Comparison of ENCODE assay signal across 8 cellular contexts in genomic region chr1:35120458-35121133, GRCh38. TPM values are rescaled to one million over a fixed set of nuclear protein-coding genes. Genes with fewer than 3 reads are reported as not detected.
DNase-seq lines count a peak whose midpoint lies in the region; ATAC-seq, FAIRE-seq and TF ChIP-seq lines count a peak whose summit lies in the region.

No MANE protein-coding gene starts in this region.

- no peak overlapping the region for H3K9ac ChIP-seq in H1 (replicated peaks in 1 of 4; ENCODE audit: extremely low read depth in 1 of 4, low read depth in 3 of 4, low read length in 3 of 4)

- no peak overlapping the region for H3K56ac ChIP-seq in H1 (replicated peaks; ENCODE audit: insufficient read length, low read depth, low read length)

- no peak overlapping the region for H2BK20ac ChIP-seq in H1 (ENCODE audit: low read length)

- peaks cover 1% of the 10 kb centered on the region for H3K36me3 Mint-ChIP-seq in IgD-negative memory B cell
- H3K36me3 Mint-ChIP-seq in natural killer cell treated with Interleukin-12 subunit alpha and Interleukin-12 subunit beta and Interleukin-15 and Interleukin-18, amount 100 ng/mL, for 72 hours = no peaks in the 10 kb centered on the region

- H4K91ac ChIP-seq in H1 (replicated peaks; ENCODE audit: insufficient read length, low read length) = no peak overlapping the region

- TF ChIP-seq RAD21 in H1 (IDR thresholded peaks at IDR 0.05 in 1 of 2, conservative IDR thresholded peaks at IDR 0.05 in 1 of 2; ENCODE audit: low read depth in 2 of 2, low read length in 2 of 2) = no peak

- peak overlapping the region in 3 of 4 donors; percentile 64 to 82 (median 76) for H3K4me3 Mint-ChIP-seq in IgD-negative memory B cell
- H3K4me3 Mint-ChIP-seq in natural killer cell treated with Interleukin-12 subunit alpha and Interleukin-12 subunit beta and Interleukin-15 and Interleukin-18, amount 100 ng/mL, for 72 hours = peak overlapping the region; percentile 69

- no peak overlapping the region for H3K18ac ChIP-seq in H1 (ENCODE audit: extremely low read depth, low read length)

- no peak for TF ChIP-seq POLR2A in H1 (IDR thresholded peaks at IDR 0.05; ENCODE audit: control extremely low read depth in 1 of 2, low read depth in 2 of 2, low read length in 2 of 2)

- H3K79me1 ChIP-seq in H1 (ENCODE audit: low read depth, low read length) = no peaks in the 10 kb centered on the region

- WGBS in H1 (ENCODE audit: extremely low coverage in 1 of 2, insufficient coverage in 1 of 2, insufficient read length in 1 of 2, insufficient replicate concordance in 2 of 2, low coverage in 1 of 2, low lambda C conversion rate in 2 of 2, missing lambda C conversion rate in 1 of 2), 2 experiments = 89% methylated on average over 36 of the region's 36 CpGs; no CpG with 5 or more reads in 1 of the 2 experiments

- H3K23ac ChIP-seq in H1 (ENCODE audit: insufficient read length) = no peak overlapping the region

- H2AK5ac ChIP-seq in H1 (ENCODE audit: low read depth, low read length) = no peak overlapping the region

- no peaks in the 10 kb centered on the region for H3K23me2 ChIP-seq in H1 (ENCODE audit: low read depth, low read length)

- peaks cover 4% of the 10 kb centered on the region for H3K27me3 Mint-ChIP-seq in IgD-negative memory B cell
- H3K27me3 Mint-ChIP-seq in natural killer cell treated with Interleukin-12 subunit alpha and Interleukin-12 subunit beta and Interleukin-15 and Interleukin-18, amount 100 ng/mL, for 72 hours = no peaks in the 10 kb centered on the region

- H3K4me1 ChIP-seq in H1 (replicated peaks in 1 of 4; ENCODE audit: control insufficient read depth in 3 of 4, insufficient read depth in 4 of 4, low read length in 3 of 4) = no peaks in the 10 kb centered on the region

- no peak for FAIRE-seq in H1 (lab: Jason Lieb, UNC)

- no peak overlapping the region for H2BK12ac ChIP-seq in H1 (ENCODE audit: low read depth, low read length)

- H3K4ac ChIP-seq in H1 (replicated peaks; ENCODE audit: insufficient read length, low read depth, low read length) = no peak overlapping the region

- H4K5ac ChIP-seq in H1 (ENCODE audit: insufficient read length, low read depth, low read length) = no peak overlapping the region

- no peak overlapping the region for H2BK5ac ChIP-seq in H1 (ENCODE audit: low read depth, low read length)

- peak; percentile 85 to 87 for ATAC-seq in natural killer cell treated with Interleukin-12 subunit alpha and Interleukin-12 subunit beta and Interleukin-15 and Interleukin-18, amount 100 ng/mL, for 72 hours
- no peak for ATAC-seq in GM19455 (IDR thresholded peaks at IDR 0.05; ENCODE audit: unreplicated experiment)

- H4K8ac ChIP-seq in H1 (ENCODE audit: extremely low read depth, insufficient read depth, low read length) = no peak overlapping the region

- H2BK15ac ChIP-seq in H1 (ENCODE audit: low read length) = no peak overlapping the region

- POLR2A ChIA-PET in H1 (lab: Charles Lee; ENCODE audit: partially characterized antibody) = interaction anchor here (0.8 to 1.4 kb wide), 3 partner anchors 8 to 415 kb away, joined by 3 read pairs; no protein-coding TSS in a partner anchor

- no peak overlapping the region for H3K27ac ChIP-seq in H1 (ENCODE audit: low read depth, low read length)

- H4K20me1 ChIP-seq in H1 (replicated peaks in 1 of 2; ENCODE audit: control insufficient read depth in 1 of 2, insufficient read depth in 2 of 2, low read length in 2 of 2) = no peaks in the 10 kb centered on the region

- TF ChIP-seq CTCF in H1 (IDR thresholded peaks at IDR 0.05; ENCODE audit: control extremely low read depth in 1 of 3, insufficient read depth in 1 of 3, low read depth in 1 of 3, low read length in 3 of 3) = no peak

- no peak overlapping the region for H3K4me2 ChIP-seq in H1 (ENCODE audit: insufficient read depth in 1 of 2, low read depth in 2 of 2, low read length in 2 of 2)

- peaks cover 0 to 3% (median 2%) of the 10 kb centered on the region in 3 donors for H3K9me3 Mint-ChIP-seq in IgD-negative memory B cell
- H3K9me3 Mint-ChIP-seq in natural killer cell treated with Interleukin-12 subunit alpha and Interleukin-12 subunit beta and Interleukin-15 and Interleukin-18, amount 100 ng/mL, for 72 hours = no peaks in the 10 kb centered on the region

- no peak overlapping the region for H3K14ac ChIP-seq in H1 (ENCODE audit: insufficient read length)

- no peaks in the 10 kb centered on the region for H3K79me2 ChIP-seq in H1 (ENCODE audit: control insufficient read depth in 1 of 2, insufficient read depth in 2 of 2, low read length in 2 of 2)

- no peak overlapping the region for H3K4me3 ChIP-seq in H1 (ENCODE audit: extremely low read depth in 1 of 4, insufficient read depth in 2 of 4, low read depth in 3 of 4, low read length in 4 of 4)

- DNase-seq in DMS53 (lab: John Stamatoyannopoulos, UW) = peak; percentile 77
- peak; percentile 1 to 53 for DNase-seq in H1 (ENCODE audit: low read depth in 1 of 2, low spot score in 2 of 2)
- peak; percentile 70 for DNase-seq in natural killer cell treated with Interleukin-12 subunit alpha and Interleukin-12 subunit beta and Interleukin-15 and Interleukin-18, amount 100 ng/mL, for 72 hours (ENCODE audit: low spot score)
- DNase-seq in amygdala (lab: John Stamatoyannopoulos, UW) = no peak
- no peak for DNase-seq in RKO (ENCODE audit: low spot score)
- no peak for DNase-seq in HuH-7 (ENCODE audit: low spot score)

- H2AFZ ChIP-seq in H1 (ENCODE audit: low read length) = no peak overlapping the region

- H3K36me3 ChIP-seq in H1 (ENCODE audit: control insufficient read depth in 2 of 4, insufficient read depth in 4 of 4, low read length in 3 of 4) = peaks cover 0 to 4% (median 2%) of the 10 kb centered on the region in 4 experiments; a peak in 2 of 8 replicates

- peak overlapping the region in 1 of 3 donors; percentile 2 for H3K27ac Mint-ChIP-seq in IgD-negative memory B cell
- H3K27ac Mint-ChIP-seq in natural killer cell treated with Interleukin-12 subunit alpha and Interleukin-12 subunit beta and Interleukin-15 and Interleukin-18, amount 100 ng/mL, for 72 hours = peak overlapping the region; percentile 18 to 50

- H3K27me3 ChIP-seq in H1 (replicated peaks in 1 of 4; ENCODE audit: control insufficient read depth in 3 of 4, extremely low read depth in 1 of 4, insufficient read depth in 3 of 4, low read length in 3 of 4) = no peaks in the 10 kb centered on the region

- no peak overlapping the region for H2BK120ac ChIP-seq in H1 (replicated peaks; ENCODE audit: low read depth, low read length)

- H3K4me1 Mint-ChIP-seq in IgD-negative memory B cell = peaks cover 2 to 8% (median 8%) of the 10 kb centered on the region in 3 donors
- H3K4me1 Mint-ChIP-seq in natural killer cell treated with Interleukin-12 subunit alpha and Interleukin-12 subunit beta and Interleukin-15 and Interleukin-18, amount 100 ng/mL, for 72 hours (ENCODE audit: low read depth in 2 of 2) = peaks cover 16 to 21% of the 10 kb centered on the region in 2 donors

- H3K9me3 ChIP-seq in H1 (ENCODE audit: insufficient read depth in 2 of 2, low read depth in 1 of 2, low read length in 1 of 2) = no peaks in the 10 kb centered on the region

- CTCF ChIA-PET in H1 (lab: Charles Lee; ENCODE audit: partially characterized antibody) = interaction anchor here (0.6 kb wide), 1 partner anchor 309 kb away, joined by 3 read pairs; no protein-coding TSS in a partner anchor

- TF ChIP-seq EP300 in H1 (IDR thresholded peaks at IDR 0.05; ENCODE audit: borderline replicate concordance in 1 of 2, low read depth in 2 of 2, low read length in 2 of 2) = no peak

TF ChIP-seq in H1, 55 proteins besides CTCF, POLR2A, EP300 and RAD21:
- no peak for TF ChIP-seq EZH2 (IDR thresholded peaks at IDR 0.05; ENCODE audit: low read depth, low read length, severe bottlenecking)
- no peak for TF ChIP-seq ASH2L (IDR thresholded peaks at IDR 0.05; ENCODE audit: low read length)
- TF ChIP-seq USF2 (IDR thresholded peaks at IDR 0.05; ENCODE audit: low read length) = no peak
- TF ChIP-seq SIX5 (IDR thresholded peaks at IDR 0.05; ENCODE audit: low read depth, low read length) = no peak
- TF ChIP-seq RNF2 (IDR thresholded peaks at IDR 0.05; ENCODE audit: borderline replicate concordance, low read depth, low read length, missing control alignments, poor library complexity, severe bottlenecking) = no peak
TF ChIP-seq in H1: peak in this region for 0.

RNA-seq across cellular contexts. Expression of gene ZMYM1, which starts 41.4 kb away (rescaled TPM):
- polyA plus RNA-seq in IgD-negative memory B cell (17.2 TPM), H1 (2011; rRNA removed) (7.5 and 10.0 TPM in 2 replicates)
- 39.6 and 41.3 TPM in 2 replicates for total RNA-seq in H1 (2021; fragmentation: NEBNext Ultra II Directional; extraction: Animal tissue kit (Norgen Biotek cat#: 25700))
- polyA plus RNA-seq in H1 (2011; cell fraction: cytosol; rRNA removed) = 8.9 TPM
- 14.1 TPM for polyA plus RNA-seq in H1 (2011; cell fraction: nucleus; rRNA removed)
- 10.1 to 15.7 TPM (median 12.1 TPM) in 4 replicates for polyA plus RNA-seq in H1 (2012, experiment 1 of 2)
- polyA plus RNA-seq in H1 (2012, experiment 2 of 2) = 1.7 TPM
- polyA plus RNA-seq in H1 (2013, experiment 1 of 2) = 16.1 TPM
- 16.2 TPM for polyA plus RNA-seq in H1 (2013, experiment 2 of 2)
- polyA minus RNA-seq in H1 (2011; rRNA and poly(A)+ RNA removed) = 71.5 and 118 TPM in 2 replicates
- polyA minus RNA-seq in H1 (2011; cell fraction: cytosol; rRNA and poly(A)+ RNA removed) = 14.9 TPM
- 50.5 TPM for polyA minus RNA-seq in H1 (2011; cell fraction: nucleus; rRNA and poly(A)+ RNA removed)
- total RNA-seq in natural killer cell treated with Interleukin-12 subunit alpha and Interleukin-12 subunit beta and Interleukin-15 and Interleukin-18, amount 100 ng/mL, for 72 hours = 1 to 10 TPM; 7.6 to 10.0 TPM

Comparison
In these comparisons a context has a peak if more than half of its experiments do, and no peak if none do; other contexts are left out.
1. DNase-seq: peak in DMS53 (single experiment), H1 (2 of 2) and natural killer cell treated with Interleukin-12 subunit alpha and Interleukin-12 subunit beta and Interleukin-15 and Interleukin-18, amount 100 ng/mL, for 72 hours (single experiment); none in amygdala (0 of 56), RKO (single experiment) and HuH-7 (single experiment).